Comparison of ENCODE assay signal across 8 cellular contexts in the genomic region with DNA sequence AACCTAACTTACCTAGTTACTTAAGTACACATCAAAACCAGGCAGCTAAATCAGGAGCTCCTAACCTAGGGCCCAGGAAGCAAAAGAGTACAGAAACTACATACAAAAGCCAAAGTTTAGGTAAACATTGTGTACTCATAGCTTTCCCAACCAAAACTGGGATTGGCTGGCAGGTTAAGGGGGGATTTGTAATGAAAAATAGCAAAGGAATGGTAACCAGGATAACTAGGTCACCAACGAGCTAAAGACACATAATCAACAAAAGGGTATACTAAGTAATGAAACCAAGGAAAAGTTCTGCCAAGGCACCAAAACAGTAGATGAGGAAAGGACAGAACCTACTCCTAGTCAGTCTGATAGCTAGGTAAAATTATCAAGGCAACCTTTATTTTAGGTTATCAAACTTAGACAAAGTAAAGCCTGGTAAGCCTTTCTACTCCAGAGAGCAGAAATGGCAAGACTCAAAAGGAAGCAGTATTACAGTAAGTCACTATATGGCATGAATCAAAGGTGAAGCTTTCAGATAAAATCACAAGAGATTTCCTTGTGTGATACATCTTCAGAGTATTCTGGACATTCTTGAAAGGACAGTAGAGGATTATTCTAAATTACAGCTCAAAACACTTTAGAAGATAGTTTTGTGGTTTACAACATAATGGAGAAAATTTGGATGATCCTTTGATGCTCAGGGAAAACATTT. TPM values are rescaled to one million over a fixed set of nuclear protein-coding genes. Genes with fewer than 3 reads are reported as not detected.
DNase-seq lines count a peak whose midpoint lies in the region; ATAC-seq, FAIRE-seq and TF ChIP-seq lines count a peak whose summit lies in the region.
"Had no signal": no experiment of that assay in that cellular context is flagged by ENCODE, and none has a peak within 500 bp of the region (broad histone marks: within the 10 kb centered on the region; RNA-seq: fewer than 3 reads in every experiment).

No MANE protein-coding gene starts in this region.

- H3K27ac ChIP-seq in HUES6 (ENCODE audit: low read depth, low read length), result no peak overlapping the region
- no peak overlapping the region for H3K27ac ChIP-seq in iPS-20b (ENCODE audit: low read length)
- peak overlapping the region; percentile 30 to 32 for H3K27ac ChIP-seq in small intestine (ENCODE audit: low read depth in 1 of 2, low read length in 1 of 2)

- H3K36me3 ChIP-seq in HUES6 (ENCODE audit: control insufficient read depth, insufficient read depth, low read length), result peaks cover 96% of the 10 kb centered on the region
- peaks cover 99% of the 10 kb centered on the region for H3K36me3 ChIP-seq in iPS-20b (ENCODE audit: insufficient read depth, low read depth, low read length)
- H3K36me3 ChIP-seq in small intestine (ENCODE audit: control insufficient read depth in 2 of 2, insufficient read depth in 2 of 2, low read length in 2 of 2), result peaks cover 18 to 28% of the 10 kb centered on the region in 2 donors

- no peak for TF ChIP-seq CTCF in activated CD8-positive, alpha-beta T cell treated with anti-CD3 and anti-CD28 coated beads for 36 hours (IDR thresholded peaks at IDR 0.05)

- no peak overlapping the region for H3K9ac ChIP-seq in HUES6 (ENCODE audit: low read length)
- H3K9ac ChIP-seq in iPS-20b (ENCODE audit: low read depth, low read length), result 0 out of 2 replicates have a peak overlapping the region, but pooled peaks have one; percentile 6

- FAIRE-seq in small intestine (lab: Jason Lieb, UNC), result no peak

- DNase-seq in activated CD8-positive, alpha-beta T cell treated with anti-CD3 and anti-CD28 coated beads for 36 hours, result no peak
- DNase-seq in small intestine (no peak), AG08396 (ENCODE audit: low spot score) (no peak), NCI-H2107 (lab: John Stamatoyannopoulos, UW) (no peak)
- DNase-seq: NCI-H524 treated with DMSO at 0.1 percent for 48 hours had no signal

- CTCF ChIA-PET in activated CD8-positive, alpha-beta T cell treated with anti-CD3 and anti-CD28 coated beads for 36 hours (lab: Charles Lee), result interaction anchor here (0.6 to 10.4 kb wide), 6 partner anchors 8 to 612 kb away, joined by 3 to 93 read pairs (median 4); partner anchors contain the start of gene TRA2B

- H3K4me1 Mint-ChIP-seq in activated CD8-positive, alpha-beta T cell treated with anti-CD3 and anti-CD28 coated beads for 36 hours (ENCODE audit: low read depth), result peaks cover 86% of the 10 kb centered on the region

- WGBS in small intestine, 3 donors, result 0 to 8% (median 7%) methylated on average over 1 of the region's 1 CpG

- intact Hi-C loops in activated CD8-positive, alpha-beta T cell treated with anti-CD3 and anti-CD28 coated beads for 36 hours (cut with micrococcal nuclease), result no loop called here

- peak overlapping the region; percentile 66 for H3K27ac Mint-ChIP-seq in activated CD8-positive, alpha-beta T cell treated with anti-CD3 and anti-CD28 coated beads for 36 hours

- H3K4me1 ChIP-seq in HUES6 (ENCODE audit: control insufficient read depth, insufficient read depth, low read length) (peaks cover 57% of the 10 kb centered on the region), iPS-20b (ENCODE audit: insufficient read depth, low read length) (peaks cover 53% of the 10 kb centered on the region), small intestine (ENCODE audit: control insufficient read depth in 2 of 2, insufficient read depth in 1 of 2, low read depth in 1 of 2, low read length in 1 of 2) (peaks cover 14 to 34% of the 10 kb centered on the region in 2 donors)

- peaks cover 98% of the 10 kb centered on the region for H3K36me3 Mint-ChIP-seq in activated CD8-positive, alpha-beta T cell treated with anti-CD3 and anti-CD28 coated beads for 36 hours (ENCODE audit: low read depth)

- no peaks in the 10 kb centered on the region for H3K9me3 Mint-ChIP-seq in activated CD8-positive, alpha-beta T cell treated with anti-CD3 and anti-CD28 coated beads for 36 hours

- POLR2A ChIA-PET in activated CD8-positive, alpha-beta T cell treated with anti-CD3 and anti-CD28 coated beads for 36 hours (lab: Charles Lee), result interaction anchor here (0.8 to 10.7 kb wide), 8 partner anchors 9 to 857 kb away, joined by 3 to 144 read pairs (median 7); partner anchors contain the start of gene TRA2B

- no peaks in the 10 kb centered on the region for H3K27me3 ChIP-seq in HUES6 (ENCODE audit: control insufficient read depth, insufficient read depth, low read length)
- H3K27me3 ChIP-seq in iPS-20b (ENCODE audit: insufficient read depth, low read length), result no peaks in the 10 kb centered on the region
- H3K27me3 ChIP-seq in small intestine (ENCODE audit: control insufficient read depth in 2 of 2, insufficient read depth in 2 of 2, low read length in 2 of 2), result no peaks in the 10 kb centered on the region

- H3K4me3 ChIP-seq in HUES6 (ENCODE audit: low read depth, low read length) (peak overlapping the region; percentile 100; the same call in 1 of the 2 replicates), iPS-20b (ENCODE audit: low read length) (peak overlapping the region; percentile 88), small intestine (ENCODE audit: low read depth in 1 of 2, low read length in 2 of 2) (no peak overlapping the region)

- peak overlapping the region; percentile 100 for H3K4me3 Mint-ChIP-seq in activated CD8-positive, alpha-beta T cell treated with anti-CD3 and anti-CD28 coated beads for 36 hours

- no peak for ATAC-seq in activated CD8-positive, alpha-beta T cell treated with anti-CD3 and anti-CD28 coated beads for 36 hours
- ATAC-seq in GM21390 (IDR thresholded peaks at IDR 0.05; ENCODE audit: unreplicated experiment), result no peak

- H3K27me3 Mint-ChIP-seq in activated CD8-positive, alpha-beta T cell treated with anti-CD3 and anti-CD28 coated beads for 36 hours, result no peaks in the 10 kb centered on the region

- no peaks in the 10 kb centered on the region for H3K9me3 ChIP-seq in HUES6 (ENCODE audit: control insufficient read depth, insufficient read depth, low read depth, low read length)
- no peaks in the 10 kb centered on the region for H3K9me3 ChIP-seq in iPS-20b (ENCODE audit: insufficient read depth, low read depth, low read length)
- H3K9me3 ChIP-seq in small intestine (ENCODE audit: control insufficient read depth, low read depth), result no peaks in the 10 kb centered on the region

RNA-seq across cellular contexts. Expression of gene TRA2B, which starts 10.2 kb away (rescaled TPM):
- 100 to 1,000 TPM; 210 to 219 TPM for total RNA-seq in activated CD8-positive, alpha-beta T cell treated with anti-CD3 and anti-CD28 coated beads for 36 hours
- polyA plus RNA-seq in small intestine, result 10 to 100 TPM; 48.5 to 87.1 (median 57.8) TPM

Comparison
In these comparisons a context has a peak if more than half of its experiments do, and no peak if none do; other contexts are left out.
1. H3K27ac ChIP-seq: peak in small intestine (2 of 2); none in HUES6 (single experiment) and iPS-20b (single experiment).
2. H3K4me3 ChIP-seq: peak in HUES6 (single experiment) and iPS-20b (single experiment); none in small intestine (0 of 2).